22 cellular contexts compared by ENCODE assay signal in genomic region chr3:64619216-64619615, GRCh38.
DNase-seq lines count a peak whose midpoint lies in the region; ATAC-seq and TF ChIP-seq lines count a peak whose summit lies in the region.
"Had no signal": no experiment of that assay in that cellular context is flagged by ENCODE, and none has a peak within 500 bp of the region (broad histone marks: within the 10 kb centered on the region; RNA-seq: fewer than 3 reads in every experiment).

No MANE protein-coding gene starts in this region.

- H3K9me3 ChIP-seq in left ventricle myocardium inferior (replicated peaks) = peaks cover 5% of the 10 kb centered on the region
- H3K9me3 ChIP-seq in gastrocnemius medialis = no peaks in the 10 kb centered on the region
- H3K9me3 ChIP-seq: BE2C had no signal

- in situ Hi-C loops in gastrocnemius medialis (cut with MboI; ENCODE audit: low sequenced_read_pairs in 4 of 4) = loop anchor here in 1 of 4 donors (10.0 kb wide), 1 partner anchor 84 kb away; no protein-coding TSS in a partner anchor

- peaks cover 51% of the 10 kb centered on the region for H3K36me3 ChIP-seq in left ventricle myocardium inferior
- peaks cover 0 to 23% of the 10 kb centered on the region in 2 donors for H3K36me3 ChIP-seq in gastrocnemius medialis
- H3K36me3 ChIP-seq: BLaER1 had no signal

- no peak overlapping the region for H3K4me3 ChIP-seq in left ventricle myocardium inferior
- H3K4me3 ChIP-seq in gastrocnemius medialis = no peak overlapping the region
- H3K4me3 ChIP-seq: BLaER1, GM12878 had no signal

- no peak for TF ChIP-seq POLR2A in gastrocnemius medialis (IDR thresholded peaks at IDR 0.05)

- intact Hi-C loops in left ventricle myocardium inferior (cut with micrococcal nuclease) = no loop called here
- intact Hi-C loops in left cardiac atrium (cut with DNase I) = no loop called here
- intact Hi-C loops in gastrocnemius medialis (cut with DNase I; ENCODE audit: low total_unique reads) = no loop called here

- H3K27ac ChIP-seq in left ventricle myocardium inferior (replicated peaks) (peak overlapping the region; percentile 56), gastrocnemius medialis (peak overlapping the region; percentile 55 to 92 (median 73))
- H3K27ac ChIP-seq: BLaER1 had no signal

- ATAC-seq in left cardiac atrium (no peak), gastrocnemius medialis (peak; percentile 69 to 85)
- ATAC-seq: GM12878 had no signal

- H3K4me1 ChIP-seq in left ventricle myocardium inferior = peaks cover 33% of the 10 kb centered on the region
- peaks cover 28 to 47% of the 10 kb centered on the region in 2 donors for H3K4me1 ChIP-seq in gastrocnemius medialis
- H3K4me1 ChIP-seq: BE2C had no signal

- H3K27me3 ChIP-seq in left ventricle myocardium inferior (ENCODE audit: low read depth) (no peaks in the 10 kb centered on the region), gastrocnemius medialis (no peaks in the 10 kb centered on the region)
- H3K27me3 ChIP-seq: BE2C, BLaER1 had no signal

- DNase-seq in left ventricle myocardium inferior (no peak), left cardiac atrium (no peak), gastrocnemius medialis (no peak), iPS-NIHi7 (ENCODE audit: extremely low spot score) (no peak)
- no peak for DNase-seq in effector CD8-positive, alpha-beta T cell (lab: John Stamatoyannopoulos, UW)
- DNase-seq: 8988T; ACHN; BE2C; C1 segment of cervical spinal cord; CD4-positive, alpha-beta memory T cell; CD4-positive, CD25-positive, alpha-beta regulatory T cell; CD8-positive, alpha-beta memory T cell; COR-L47; DMS 273 treated with DMSO at 0.1 percent for 48 hours; DMS153; DMS53; DMS79; DND-41; EL; GDM1 had no signal

- TF ChIP-seq CTCF in left ventricle myocardium inferior (IDR thresholded peaks at IDR 0.05; ENCODE audit: borderline replicate concordance) = no peak
- no peak for TF ChIP-seq CTCF in gastrocnemius medialis (IDR thresholded peaks at IDR 0.05 in 4 of 5, conservative IDR thresholded peaks at IDR 0.05 in 1 of 5)

Comparison
In these comparisons a context has a peak if more than half of its experiments do, and no peak if none do; other contexts are left out.
1. ATAC-seq: peak in gastrocnemius medialis (2 of 2); none in left cardiac atrium (0 of 2).